ENCODE assay signal across 9 cellular contexts in the genomic region with DNA sequence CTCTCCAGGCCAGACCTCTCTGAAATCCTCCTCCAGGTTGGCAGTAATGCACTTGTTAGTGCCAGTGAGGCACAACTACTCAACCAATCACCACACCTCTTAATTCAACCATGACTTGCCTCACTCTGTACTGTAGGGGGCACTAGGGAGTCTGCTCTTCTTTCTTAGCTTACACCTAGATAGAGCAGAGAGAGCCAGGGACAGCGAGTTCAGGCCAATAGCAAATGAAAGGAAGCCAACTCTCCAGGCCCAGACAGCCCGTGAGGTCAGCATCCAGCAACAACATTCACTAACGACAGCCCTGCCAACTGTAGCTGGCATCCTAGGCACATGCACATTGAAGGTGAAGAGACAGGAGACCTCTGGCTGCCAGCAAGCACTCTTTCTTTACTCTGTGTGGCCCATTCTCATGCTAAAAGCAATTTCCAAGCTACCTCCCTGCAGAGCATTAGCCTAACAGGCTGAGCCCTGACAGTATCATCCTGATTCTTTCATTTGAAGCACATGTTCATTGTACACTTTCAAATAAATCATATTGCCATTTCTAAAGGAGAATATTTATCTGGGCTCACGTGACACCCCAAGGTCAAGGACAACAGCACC.
DNase-seq lines count a peak whose midpoint lies in the region; ATAC-seq, FAIRE-seq and TF ChIP-seq lines count a peak whose summit lies in the region.
"Had no signal": no experiment of that assay in that cellular context is flagged by ENCODE, and none has a peak within 500 bp of the region (broad histone marks: within the 10 kb centered on the region; RNA-seq: fewer than 3 reads in every experiment).

No MANE protein-coding gene starts in this region.

- no peak for FAIRE-seq in H54 (lab: Jason Lieb, UNC)

- H3K27me3 ChIP-seq in heart right ventricle, result peaks cover 0 to 11% (median 0%) of the 10 kb centered on the region in 7 donors
- H3K27me3 ChIP-seq in body of pancreas, result no peaks in the 10 kb centered on the region

- H3K4me1 ChIP-seq in heart right ventricle, result no peaks in the 10 kb centered on the region
- H3K4me1 ChIP-seq in body of pancreas, result no peaks in the 10 kb centered on the region

- H3K27ac Mint-ChIP-seq in activated naive CD8-positive, alpha-beta T cell treated with anti-CD3 and anti-CD28 coated beads for 36 hours, result no peak overlapping the region

- no peaks in the 10 kb centered on the region for H3K4me1 Mint-ChIP-seq in activated naive CD8-positive, alpha-beta T cell treated with anti-CD3 and anti-CD28 coated beads for 36 hours

- H3K36me3 ChIP-seq in heart right ventricle, result no peaks in the 10 kb centered on the region
- H3K36me3 ChIP-seq in body of pancreas (replicated peaks in 1 of 2; ENCODE audit: insufficient read depth in 1 of 2, low read depth in 2 of 2), result no peaks in the 10 kb centered on the region
- H3K36me3 ChIP-seq: thoracic aorta had no signal

- peaks cover 2% of the 10 kb centered on the region for H3K9me3 Mint-ChIP-seq in activated naive CD8-positive, alpha-beta T cell treated with anti-CD3 and anti-CD28 coated beads for 36 hours

- H3K4me3 ChIP-seq in heart right ventricle (no peak overlapping the region), body of pancreas (no peak overlapping the region)
- H3K4me3 ChIP-seq: thoracic aorta had no signal

- no peak for TF ChIP-seq POLR2A in H54 (IDR thresholded peaks at IDR 0.05; ENCODE audit: low read depth, low read length)
- TF ChIP-seq POLR2A in body of pancreas (IDR thresholded peaks at IDR 0.05), result no peak

- intact Hi-C loops in heart right ventricle (cut with DNase I), result no loop called here
- intact Hi-C loops in body of pancreas (cut with DNase I), result no loop called here

- CTCF ChIA-PET in GM10248 (lab: Yijun Ruan, JAX), result interaction anchor here (0.7 to 1.3 kb wide), 3 partner anchors 10 to 27 kb away, joined by 3 to 6 read pairs (median 4); no protein-coding TSS in a partner anchor

- H3K9me3 ChIP-seq in heart right ventricle, result peaks cover 0 to 4% (median 0%) of the 10 kb centered on the region in 11 donors
- no peaks in the 10 kb centered on the region for H3K9me3 ChIP-seq in body of pancreas
- H3K9me3 ChIP-seq: thoracic aorta had no signal

- no peaks in the 10 kb centered on the region for H3K36me3 Mint-ChIP-seq in activated naive CD8-positive, alpha-beta T cell treated with anti-CD3 and anti-CD28 coated beads for 36 hours

- ATAC-seq in heart right ventricle (peak in 5 of 8 donors; percentile 45 to 94 (median 93)), body of pancreas (no peak), HG02571 (IDR thresholded peaks at IDR 0.05; ENCODE audit: unreplicated experiment) (no peak)

- TF ChIP-seq CTCF in GM10248 (IDR thresholded peaks at IDR 0.05; ENCODE audit: control extremely low read depth, extremely low read depth, low read depth, missing control alignments) (no peak), heart right ventricle (IDR thresholded peaks at IDR 0.05) (peak in 5 of 9 donors; percentile 15 to 33 (median 28)), body of pancreas (IDR thresholded peaks at IDR 0.05) (no peak)

- H3K27ac ChIP-seq in heart right ventricle, result no peak overlapping the region
- no peak overlapping the region for H3K27ac ChIP-seq in body of pancreas
- H3K27ac ChIP-seq: thoracic aorta had no signal

- H3K27me3 Mint-ChIP-seq in activated naive CD8-positive, alpha-beta T cell treated with anti-CD3 and anti-CD28 coated beads for 36 hours, result peaks cover 10% of the 10 kb centered on the region

- POLR2A ChIA-PET in GM10248 (lab: Yijun Ruan, JAX), result no interaction called here

- 26 to 47% methylated on average over 4 of the region's 4 CpGs for WGBS in heart right ventricle, 2 donors
- WGBS in body of pancreas, 2 donors, result 60 to 61% methylated on average over 3 to 4 of the region's 4 CpGs

- DNase-seq in GM10248 (ENCODE audit: extremely low spot score), result peak; percentile 44
- DNase-seq in H54 (ENCODE audit: insufficient read length, low spot score), result peak; percentile 23
- peak; percentile 45 for DNase-seq in NCI-H82 (lab: John Stamatoyannopoulos, UW)
- peak; percentile 6 to 28 for DNase-seq in heart right ventricle
- DNase-seq in body of pancreas, result no peak
- no peak for DNase-seq in GOT3 (lab: John Stamatoyannopoulos, UW)
- DNase-seq in activated naive CD8-positive, alpha-beta T cell treated with anti-CD3 and anti-CD28 coated beads for 36 hours, result no peak

- no peak overlapping the region for H3K4me3 Mint-ChIP-seq in activated naive CD8-positive, alpha-beta T cell treated with anti-CD3 and anti-CD28 coated beads for 36 hours

Comparison
In these comparisons a context has a peak if more than half of its experiments do, and no peak if none do; other contexts are left out.
1. DNase-seq: peak in GM10248 (single experiment), H54 (single experiment), NCI-H82 (single experiment) and heart right ventricle (2 of 2); none in body of pancreas (0 of 4), GOT3 (single experiment) and activated naive CD8-positive, alpha-beta T cell treated with anti-CD3 and anti-CD28 coated beads for 36 hours (single experiment).
2. CTCF ChIP-seq: peak in heart right ventricle (5 of 9); none in GM10248 (single experiment) and body of pancreas (0 of 7).
3. ATAC-seq: peak in heart right ventricle (5 of 8); none in body of pancreas (single experiment) and HG02571 (single experiment).